ENCODE assay signal across 14 cellular contexts in the genomic region with DNA sequence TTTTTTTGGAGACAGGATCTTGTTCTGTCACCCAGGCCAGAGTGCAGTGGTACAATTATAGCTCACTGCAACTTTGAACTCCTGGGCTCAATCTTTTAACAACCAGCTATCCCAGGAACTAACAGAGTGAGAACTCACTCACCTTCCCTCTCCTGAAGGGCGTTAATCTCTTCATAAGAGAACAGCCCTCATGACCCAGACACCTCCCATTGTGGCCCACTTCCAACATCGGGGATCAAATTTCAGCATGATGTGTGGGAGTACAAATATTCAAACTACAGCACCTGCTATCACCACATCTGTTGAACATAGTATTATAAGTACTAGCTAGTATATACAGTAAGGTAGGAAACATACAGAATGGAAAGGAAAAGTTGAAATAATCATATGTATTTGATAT.
A peak's percentile ranks its signal among the peaks of the same experiment; 100 is the strongest.
DNase-seq lines count a peak whose midpoint lies in the region; ATAC-seq and TF ChIP-seq lines count a peak whose summit lies in the region.
"Had no signal": no experiment of that assay in that cellular context is flagged by ENCODE, and none has a peak within 500 bp of the region (broad histone marks: within the 10 kb centered on the region; RNA-seq: fewer than 3 reads in every experiment).

No MANE protein-coding gene starts in this region.

- H3K4me1 Mint-ChIP-seq in Calu3 (ENCODE audit: low read depth, unreplicated experiment): peaks cover 15% of the 10 kb centered on the region
- no peaks in the 10 kb centered on the region for H3K4me1 Mint-ChIP-seq in activated naive CD8-positive, alpha-beta T cell treated with anti-CD3 and anti-CD28 coated beads, Interleukin-2, amount 50 U/mL, for 24 hours
- H3K4me1 Mint-ChIP-seq: stimulated activated naive CD8-positive, alpha-beta T cell treated with anti-CD3 and anti-CD28 coated beads, Interleukin-15, amount 100 ng/mL, for 72 hours; T-helper 17 cell had no signal

- intact Hi-C loops in Calu3 (cut with micrococcal nuclease; ENCODE audit: unreplicated experiment) (no loop called here), left lung (cut with DNase I) (no loop called here)

- no peaks in the 10 kb centered on the region for H3K36me3 Mint-ChIP-seq in Calu3 (ENCODE audit: insufficient read depth, unreplicated experiment)
- peaks cover 4% of the 10 kb centered on the region for H3K36me3 Mint-ChIP-seq in activated naive CD8-positive, alpha-beta T cell treated with anti-CD3 and anti-CD28 coated beads, Interleukin-2, amount 50 U/mL, for 24 hours (ENCODE audit: low read depth)

- no peak overlapping the region for H3K27ac Mint-ChIP-seq in Calu3 (ENCODE audit: unreplicated experiment)
- no peak overlapping the region for H3K27ac Mint-ChIP-seq in activated naive CD8-positive, alpha-beta T cell treated with anti-CD3 and anti-CD28 coated beads, Interleukin-2, amount 50 U/mL, for 24 hours
- H3K27ac Mint-ChIP-seq: activated CD8-positive, alpha-beta T cell treated with anti-CD3 and anti-CD28 coated beads, Interleukin-2, amount 10 ng/mL, durations not matched to agents 7 days and 5 days; T-helper 17 cell had no signal

- no peak overlapping the region for H3K4me3 ChIP-seq in left lung

- H3K9me3 Mint-ChIP-seq in Calu3 (ENCODE audit: low read depth, unreplicated experiment): peaks cover 5% of the 10 kb centered on the region
- H3K9me3 Mint-ChIP-seq in activated naive CD8-positive, alpha-beta T cell treated with anti-CD3 and anti-CD28 coated beads, Interleukin-2, amount 50 U/mL, for 24 hours: peaks cover 7% of the 10 kb centered on the region

- no peak overlapping the region for H3K27ac ChIP-seq in left lung

- CTCF ChIA-PET in Calu3 (lab: Charles Lee): interaction anchor here (0.6 kb wide), 1 partner anchor 9 kb away, joined by 3 read pairs; no protein-coding TSS in a partner anchor

- peaks cover 0 to 16% of the 10 kb centered on the region in 2 donors for H3K9me3 ChIP-seq in left lung

- DNase-seq in Calu3 (peak; percentile 52), NCI-H1092 (lab: John Stamatoyannopoulos, UW) (peak; percentile 18), SHP77 treated with DMSO at 0.1 percent for 48 hours (lab: John Stamatoyannopoulos, UW) (peak; percentile 89), left lung (no peak)
- no peak for DNase-seq in activated effector memory CD4-positive, alpha-beta T cell treated with anti-CD3 and anti-CD28 coated beads, Interleukin-2, amount 50 U/mL, for 16 hours
- DNase-seq in stimulated activated CD4-positive, alpha-beta T cell treated with anti-CD3 and anti-CD28 coated beads, Interleukin-12 subunit alpha, Interleukin-12 subunit beta, amount 100 ng/mL, for 4 hours: no peak
- DNase-seq in activated naive CD8-positive, alpha-beta T cell treated with anti-CD3 and anti-CD28 coated beads, Interleukin-2, amount 50 U/mL, for 24 hours: no peak
- DNase-seq: activated CD8-positive, alpha-beta T cell treated with anti-CD3 and anti-CD28 coated beads, Interleukin-2, amount 10 ng/mL, durations not matched to agents 7 days and 5 days; activated naive CD4-positive, alpha-beta T cell treated with Interleukin-2 at 50 U/mL for 16 hours; C1 segment of cervical spinal cord; posterior cingulate gyrus; stimulated activated naive CD8-positive, alpha-beta T cell treated with anti-CD3 and anti-CD28 coated beads, Interleukin-15, amount 100 ng/mL, for 72 hours; T-helper 17 cell had no signal

- no peaks in the 10 kb centered on the region for H3K36me3 ChIP-seq in left lung

- no peak for TF ChIP-seq CTCF in Calu3 (IDR thresholded peaks at IDR 0.05; ENCODE audit: unreplicated experiment)
- TF ChIP-seq CTCF in left lung (IDR thresholded peaks at IDR 0.05): no peak

- BruUV-seq in Calu3 (replicated peaks; lab: Mats Ljungman, UMichigan): no TSS peak

- H3K27me3 ChIP-seq in left lung: no peaks in the 10 kb centered on the region

- peak; percentile 84 for ATAC-seq in left lung
- ATAC-seq in activated CD4-positive, CD25-positive, alpha-beta regulatory T cell treated with anti-CD3 and anti-CD28 coated beads, Interleukin-2, amount 50 U/mL, for 24 hours: no peak
- no peak for ATAC-seq in activated naive CD8-positive, alpha-beta T cell treated with anti-CD3 and anti-CD28 coated beads, Interleukin-2, amount 50 U/mL, for 24 hours
- ATAC-seq: activated CD8-positive, alpha-beta T cell treated with anti-CD3 and anti-CD28 coated beads, Interleukin-2, amount 10 ng/mL, durations not matched to agents 7 days and 5 days; stimulated activated naive CD8-positive, alpha-beta T cell treated with anti-CD3 and anti-CD28 coated beads, Interleukin-15, amount 100 ng/mL, for 72 hours; T-helper 17 cell had no signal

- H3K4me3 Mint-ChIP-seq in Calu3 (ENCODE audit: low read depth, unreplicated experiment): no peak overlapping the region
- H3K4me3 Mint-ChIP-seq in activated naive CD8-positive, alpha-beta T cell treated with anti-CD3 and anti-CD28 coated beads, Interleukin-2, amount 50 U/mL, for 24 hours: no peak overlapping the region
- H3K4me3 Mint-ChIP-seq: activated CD8-positive, alpha-beta T cell treated with anti-CD3 and anti-CD28 coated beads, Interleukin-2, amount 10 ng/mL, durations not matched to agents 7 days and 5 days; stimulated activated naive CD8-positive, alpha-beta T cell treated with anti-CD3 and anti-CD28 coated beads, Interleukin-15, amount 100 ng/mL, for 72 hours; T-helper 17 cell had no signal

- no peaks in the 10 kb centered on the region for H3K4me1 ChIP-seq in left lung

- no peaks in the 10 kb centered on the region for H3K27me3 Mint-ChIP-seq in Calu3 (ENCODE audit: unreplicated experiment)
- peaks cover 2% of the 10 kb centered on the region for H3K27me3 Mint-ChIP-seq in activated naive CD8-positive, alpha-beta T cell treated with anti-CD3 and anti-CD28 coated beads, Interleukin-2, amount 50 U/mL, for 24 hours
- H3K27me3 Mint-ChIP-seq: stimulated activated naive CD8-positive, alpha-beta T cell treated with anti-CD3 and anti-CD28 coated beads, Interleukin-15, amount 100 ng/mL, for 72 hours; T-helper 17 cell had no signal

Comparison
In these comparisons a context has a peak if more than half of its experiments do, and no peak if none do; other contexts are left out.
1. DNase-seq: peak in Calu3 (single experiment), NCI-H1092 (single experiment) and SHP77 treated with DMSO at 0.1 percent for 48 hours (single experiment); none in left lung (0 of 2), activated effector memory CD4-positive, alpha-beta T cell treated with anti-CD3 and anti-CD28 coated beads, Interleukin-2, amount 50 U/mL, for 16 hours (single experiment), stimulated activated CD4-positive, alpha-beta T cell treated with anti-CD3 and anti-CD28 coated beads, Interleukin-12 subunit alpha, Interleukin-12 subunit beta, amount 100 ng/mL, for 4 hours (single experiment) and activated naive CD8-positive, alpha-beta T cell treated with anti-CD3 and anti-CD28 coated beads, Interleukin-2, amount 50 U/mL, for 24 hours (single experiment).